ENCODE assay signal across 16 cellular contexts in genomic region chr18:73691118-73691517, GRCh38.
DNase-seq lines count a peak whose midpoint lies in the region; ATAC-seq and TF ChIP-seq lines count a peak whose summit lies in the region.
"Had no signal": no experiment of that assay in that cellular context is flagged by ENCODE, and none has a peak within 500 bp of the region (broad histone marks: within the 10 kb centered on the region; RNA-seq: fewer than 3 reads in every experiment).

No MANE protein-coding gene starts in this region.

- intact Hi-C loops in left lung (cut with DNase I): no loop called here
- intact Hi-C loops in CD8-positive, alpha-beta T cell (cut with DNase I, micrococcal nuclease): no loop called here

- H3K4me3 ChIP-seq in GM23248: no peak overlapping the region
- H3K4me3 ChIP-seq in cardiac fibroblast (replicated peaks in 1 of 2; ENCODE audit: low read depth in 2 of 2, low read length in 2 of 2): no peak overlapping the region
- no peak overlapping the region for H3K4me3 ChIP-seq in left lung
- H3K4me3 ChIP-seq in GM23338: no peak overlapping the region
- H3K4me3 ChIP-seq in CD8-positive, alpha-beta T cell (ENCODE audit: low read depth, low read length): no peak overlapping the region

- peaks cover 5% of the 10 kb centered on the region; the same call in 1 of the 3 replicates for H3K36me3 Mint-ChIP-seq in GM23338 (ENCODE audit: low read depth)
- no peaks in the 10 kb centered on the region for H3K36me3 Mint-ChIP-seq in CD8-positive, alpha-beta T cell
- H3K36me3 Mint-ChIP-seq: mesothelial cell of epicardium had no signal

- in situ Hi-C loops in ACHN (cut with HindIII; ENCODE audit: low pct_ligation_motif_present, low pct_unique_long_range_greater_than_20kb, low sequenced_read_pairs): no loop called here
- in situ Hi-C loops in GM23248 (cut with MboI): no loop called here

- H3K4me2 ChIP-seq in GM23248 (ENCODE audit: unreplicated experiment) (peak overlapping the region; percentile 12), GM23338 (no peak overlapping the region)

- H3K9me2 ChIP-seq in GM23248 (ENCODE audit: insufficient read depth): no peaks in the 10 kb centered on the region
- no peaks in the 10 kb centered on the region for H3K9me2 ChIP-seq in GM23338 (ENCODE audit: insufficient read depth)

- CTCF ChIA-PET in CD8-positive, alpha-beta T cell (lab: Charles Lee): no interaction called here

- 0 out of 2 replicates have a peak overlapping the region, but pooled peaks have one; percentile 8 for H3K9ac ChIP-seq in GM23248

- H3K27me3 Mint-ChIP-seq in GM23338 (ENCODE audit: insufficient read depth, low read depth, poor library complexity): no peaks in the 10 kb centered on the region
- H3K27me3 Mint-ChIP-seq in CD8-positive, alpha-beta T cell (ENCODE audit: low read depth): no peaks in the 10 kb centered on the region
- H3K27me3 Mint-ChIP-seq: activated B cell treated with CpG ODN at 0.5 μM for 24 hours, B cell had no signal

- WGBS in GM23248 (ENCODE audit: low coverage in 1 of 2, low lambda C conversion rate in 2 of 2, missing lambda C conversion rate in 2 of 2), 2 experiments: 11 to 15% methylated on average over 6 of the region's 6 CpGs

- H3K79me2 ChIP-seq in GM23248 (ENCODE audit: insufficient read depth): no peaks in the 10 kb centered on the region
- H3K79me2 ChIP-seq in GM23338 (replicated peaks; ENCODE audit: insufficient read depth): no peaks in the 10 kb centered on the region

- ATAC-seq in left lung: peak; percentile 21
- ATAC-seq in GM23338: no peak
- no peak for ATAC-seq in GM19023 (IDR thresholded peaks at IDR 0.05; ENCODE audit: unreplicated experiment)
- ATAC-seq in CD8-positive, alpha-beta T cell: no peak
- no peak for ATAC-seq in GM18868 (IDR thresholded peaks at IDR 0.05; ENCODE audit: unreplicated experiment)

- DNase-seq in ACHN (peak; percentile 16), GM23248 (peak; percentile 81), cardiac fibroblast (ENCODE audit: low read depth in 2 of 2) (peak; percentile 72 to 87), left lung (no peak), GM23338 (ENCODE audit: low spot score) (no peak)
- no peak for DNase-seq in CD8-positive, alpha-beta T cell
- DNase-seq: activated B cell treated with CpG ODN at 0.5 μM for 24 hours; H9; NCI-H1417 treated with DMSO at 0.1 percent for 48 hours; NCI-H526; SHP77 treated with DMSO at 0.1 percent for 48 hours; stimulated activated naive CD4-positive, alpha-beta T cell treated with Interleukin-2 at 50 U/mL for 16 hours had no signal

- POLR2A ChIA-PET in CD8-positive, alpha-beta T cell (lab: Charles Lee): no interaction called here

- no peak overlapping the region for H3K4me3 Mint-ChIP-seq in GM23338
- no peak overlapping the region for H3K4me3 Mint-ChIP-seq in CD8-positive, alpha-beta T cell
- H3K4me3 Mint-ChIP-seq: activated B cell treated with CpG ODN at 0.5 μM for 24 hours, B cell, H9, mesothelial cell of epicardium had no signal

- H3K4me1 ChIP-seq in GM23248 (ENCODE audit: insufficient read depth) (peaks cover 25% of the 10 kb centered on the region), left lung (no peaks in the 10 kb centered on the region), GM23338 (ENCODE audit: insufficient read depth) (peaks cover 13% of the 10 kb centered on the region; the same call in 1 of the 2 replicates)
- H3K4me1 ChIP-seq in CD8-positive, alpha-beta T cell (ENCODE audit: insufficient read depth, low read length): no peaks in the 10 kb centered on the region

- H4K20me1 ChIP-seq in GM23248 (ENCODE audit: insufficient read depth) (no peaks in the 10 kb centered on the region), GM23338 (replicated peaks; ENCODE audit: insufficient read depth) (no peaks in the 10 kb centered on the region)

- peaks cover 16% of the 10 kb centered on the region for H3K4me1 Mint-ChIP-seq in GM23338
- H3K4me1 Mint-ChIP-seq in CD8-positive, alpha-beta T cell (ENCODE audit: low read depth): no peaks in the 10 kb centered on the region

- H3K27ac ChIP-seq in GM23248 (peak overlapping the region; percentile 71), left lung (peak overlapping the region in 1 of 2 donors; percentile 49), GM23338 (ENCODE audit: low read depth) (no peak overlapping the region)
- no peak overlapping the region for H3K27ac ChIP-seq in CD8-positive, alpha-beta T cell (ENCODE audit: low read depth, low read length)

- H3K27me3 ChIP-seq in GM23248 (replicated peaks; ENCODE audit: insufficient read depth) (no peaks in the 10 kb centered on the region), left lung (no peaks in the 10 kb centered on the region), GM23338 (ENCODE audit: insufficient read depth) (no peaks in the 10 kb centered on the region)
- H3K27me3 ChIP-seq in CD8-positive, alpha-beta T cell (ENCODE audit: insufficient read depth, low read length): no peaks in the 10 kb centered on the region

- H3K9me3 ChIP-seq in GM23248 (ENCODE audit: low read depth): no peaks in the 10 kb centered on the region
- H3K9me3 ChIP-seq in left lung: no peaks in the 10 kb centered on the region
- H3K9me3 ChIP-seq in CD8-positive, alpha-beta T cell (ENCODE audit: low read length): no peaks in the 10 kb centered on the region

- H2AFZ ChIP-seq in GM23248: peak overlapping the region; percentile 62
- H2AFZ ChIP-seq in GM23338: no peak overlapping the region

- H3F3A ChIP-seq in GM23248 (ENCODE audit: insufficient read depth): peaks cover 32% of the 10 kb centered on the region
- no peaks in the 10 kb centered on the region for H3F3A ChIP-seq in GM23338 (replicated peaks; ENCODE audit: low read depth)

- H3K9me3 Mint-ChIP-seq in GM23338: no peaks in the 10 kb centered on the region; the same call in 1 of the 3 replicates
- no peaks in the 10 kb centered on the region for H3K9me3 Mint-ChIP-seq in CD8-positive, alpha-beta T cell
- H3K9me3 Mint-ChIP-seq: activated B cell treated with CpG ODN at 0.5 μM for 24 hours had no signal

- no peak overlapping the region for H3K27ac Mint-ChIP-seq in GM23338
- no peak overlapping the region for H3K27ac Mint-ChIP-seq in CD8-positive, alpha-beta T cell
- H3K27ac Mint-ChIP-seq: activated B cell treated with CpG ODN at 0.5 μM for 24 hours, B cell, H9, mesothelial cell of epicardium had no signal

- TF ChIP-seq CTCF in cardiac fibroblast (IDR thresholded peaks at IDR 0.05; ENCODE audit: low read depth, low read length) (no peak), left lung (IDR thresholded peaks at IDR 0.05) (no peak), GM23338 (conservative IDR thresholded peaks at IDR 0.05; ENCODE audit: low read depth in 2 of 2) (no peak)
- no peak for TF ChIP-seq CTCF in CD8-positive, alpha-beta T cell (IDR thresholded peaks at IDR 0.05)

- no peaks in the 10 kb centered on the region for H3K36me3 ChIP-seq in GM23248 (ENCODE audit: low read depth)
- no peaks in the 10 kb centered on the region for H3K36me3 ChIP-seq in left lung
- H3K36me3 ChIP-seq in GM23338 (ENCODE audit: insufficient read depth): no peaks in the 10 kb centered on the region
- no peaks in the 10 kb centered on the region for H3K36me3 ChIP-seq in CD8-positive, alpha-beta T cell (ENCODE audit: insufficient read depth, low read length)

TF ChIP-seq in GM23338, 12 proteins besides CTCF, POLR2A, EP300 and RAD21 (continues in another document):
- TF ChIP-seq POLR2AphosphoS5 (IDR thresholded peaks at IDR 0.05; ENCODE audit: low read depth) (no peak), CREB1 (CRISPR knock-in tag; IDR thresholded peaks at IDR 0.05; ENCODE audit: low read depth) (no peak)

Comparison
In these comparisons a context has a peak if more than half of its experiments do, and no peak if none do; other contexts are left out.
1. DNase-seq: peak in ACHN (single experiment), GM23248 (single experiment) and cardiac fibroblast (2 of 2); none in left lung (0 of 2), GM23338 (single experiment) and CD8-positive, alpha-beta T cell (0 of 7).